Comparison of ENCODE assay signal across 8 cellular contexts in genomic region chr22:19291218-19291579, GRCh38. TPM values are rescaled to one million over a fixed set of nuclear protein-coding genes. Genes with fewer than 3 reads are reported as not detected.
A peak's percentile ranks its signal among the peaks of the same experiment; 100 is the strongest.
DNase-seq lines count a peak whose midpoint lies in the region; TF ChIP-seq lines count a peak whose summit lies in the region.

No MANE protein-coding gene starts in this region.

- H3K9ac ChIP-seq in muscle layer of colon (ENCODE audit: low read length) = peak overlapping the region; percentile 29

- WGBS in transverse colon (ENCODE audit: low coverage in 1 of 2), 2 donors = 0% methylated on average over 21 of the region's 41 CpGs; no CpG with 5 or more reads in 1 of the 2 donors

- peaks cover 15% of the 10 kb centered on the region for H3K4me1 ChIP-seq in muscle layer of colon (ENCODE audit: insufficient read depth, low read length)
- peaks cover 5 to 16% (median 15%) of the 10 kb centered on the region in 4 donors for H3K4me1 ChIP-seq in transverse colon

- TF ChIP-seq POLR2A in transverse colon (IDR thresholded peaks at IDR 0.05) = no peak

- TF ChIP-seq EP300 in transverse colon (IDR thresholded peaks at IDR 0.05; ENCODE audit: low read depth) = no peak

- TF ChIP-seq CTCF in epithelial cell of proximal tubule (conservative IDR thresholded peaks at IDR 0.05; ENCODE audit: low read depth, low read length) = no peak
- TF ChIP-seq CTCF in transverse colon (IDR thresholded peaks at IDR 0.05) = no peak

- H3K4me3 ChIP-seq in epithelial cell of proximal tubule (ENCODE audit: low read depth, low read length) = peak overlapping the region; percentile 52
- H3K4me3 ChIP-seq in muscle layer of colon (ENCODE audit: low read depth in 1 of 2, low read length in 2 of 2) = peak overlapping the region; percentile 70 to 71
- peak overlapping the region; percentile 80 to 99 (median 94) for H3K4me3 ChIP-seq in transverse colon

- intact Hi-C loops in transverse colon (cut with DNase I; ENCODE audit: low total_unique reads) = loop anchor here (5.0 kb wide), 1 partner anchor 1141 kb away; no protein-coding TSS in a partner anchor

- in situ Hi-C loops in transverse colon (cut with MboI; ENCODE audit: low pct_ligation_motif_present in 1 of 4, low pct_unique_long_range_greater_than_20kb in 1 of 4, low sequenced_read_pairs in 3 of 4) = no loop called here

- no peak overlapping the region for H3K27ac ChIP-seq in muscle layer of colon (ENCODE audit: low read depth, low read length)
- H3K27ac ChIP-seq in transverse colon = peak overlapping the region; percentile 73 to 89 (median 80)

- DNase-seq in NCI-H1436 (lab: John Stamatoyannopoulos, UW) (peak; percentile 32), NCI-H1436 treated with DMSO at 0.1 percent for 48 hours (lab: John Stamatoyannopoulos, UW) (no peak), HK-2 (ENCODE audit: unreplicated experiment) (peak; percentile 36), epithelial cell of proximal tubule (ENCODE audit: low read depth) (no peak), transverse colon (peak; percentile 40), NCI-H510A (lab: John Stamatoyannopoulos, UW) (no peak)
- DNase-seq in activated CD4-positive, alpha-beta T cell treated with anti-CD3 and anti-CD28 coated beads, Interleukin-2, amount 50 U/mL, for 1 hour = peak; percentile 8

- no peaks in the 10 kb centered on the region for H3K27me3 ChIP-seq in muscle layer of colon (ENCODE audit: control insufficient read depth in 1 of 2, insufficient read depth in 2 of 2, low read length in 2 of 2)
- peaks cover 9% of the 10 kb centered on the region for H3K27me3 ChIP-seq in transverse colon

- H3K9me3 ChIP-seq in muscle layer of colon (ENCODE audit: low read length) = no peaks in the 10 kb centered on the region
- H3K9me3 ChIP-seq in transverse colon = no peaks in the 10 kb centered on the region

- H3K36me3 ChIP-seq in muscle layer of colon (ENCODE audit: insufficient read depth, low read length) (no peaks in the 10 kb centered on the region), transverse colon (no peaks in the 10 kb centered on the region)

RNA-seq across cellular contexts. Expression of gene CLTCL1, which starts 0.3 kb away (rescaled TPM):
- 4.3 and 5.3 TPM in 2 replicates for total RNA-seq in epithelial cell of proximal tubule
- total RNA-seq in transverse colon = 1 to 10 TPM; 3.8 to 8.6 (median 5.6) TPM

Comparison
In these comparisons a context has a peak if more than half of its experiments do, and no peak if none do; other contexts are left out.
1. DNase-seq: peak in NCI-H1436 (single experiment), HK-2 (single experiment), activated CD4-positive, alpha-beta T cell treated with anti-CD3 and anti-CD28 coated beads, Interleukin-2, amount 50 U/mL, for 1 hour (single experiment) and transverse colon (single experiment); none in NCI-H1436 treated with DMSO at 0.1 percent for 48 hours (single experiment), epithelial cell of proximal tubule (single experiment) and NCI-H510A (single experiment).
2. Peak in every context shown above with its lines, with median percentiles within 50 percentile points of each other: H3K4me3 ChIP-seq.